In the genomic region with DNA sequence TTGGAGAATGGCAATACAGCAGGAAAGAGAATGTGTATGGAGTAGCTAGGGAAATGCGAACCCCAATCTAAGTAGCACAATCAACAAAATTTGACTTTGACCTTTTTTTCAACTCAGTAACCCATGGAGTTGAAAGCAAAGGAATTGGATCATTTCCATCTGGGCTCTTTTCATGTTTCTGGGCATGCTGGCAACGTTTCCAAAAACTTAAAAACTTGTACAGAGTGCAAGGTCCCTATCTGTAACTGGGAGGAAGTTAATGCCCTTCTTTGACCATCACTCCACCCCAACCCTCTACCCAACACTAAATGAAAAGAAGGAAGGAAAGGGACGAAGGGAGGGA, we compare ENCODE assay signal across 9 cellular contexts. TPM values are rescaled to one million over a fixed set of nuclear protein-coding genes. Genes with fewer than 3 reads are reported as not detected.
A peak's percentile ranks its signal among the peaks of the same experiment; 100 is the strongest.
DNase-seq lines count a peak whose midpoint lies in the region; ATAC-seq and TF ChIP-seq lines count a peak whose summit lies in the region.
"Had no signal": no experiment of that assay in that cellular context is flagged by ENCODE, and none has a peak within 500 bp of the region (broad histone marks: within the 10 kb centered on the region; RNA-seq: fewer than 3 reads in every experiment).

No MANE protein-coding gene starts in this region.

- ATAC-seq in sciatic nerve = no peak
- ATAC-seq in activated T-cell treated with anti-CD3 and anti-CD28 coated beads, Interleukin-2, amount 50 U/mL, for 72 hours (replicated peaks in 1 of 2) = no peak

- H3F3A ChIP-seq in MM.1S (ENCODE audit: insufficient read depth, low read length) = peaks cover 8% of the 10 kb centered on the region; the same call in 1 of the 2 replicates

- POLR2A ChIA-PET in CD4-positive, alpha-beta memory T cell (lab: Charles Lee; ENCODE audit: partially characterized antibody) = interaction anchor here (0.6 to 1.0 kb wide), 2 partner anchors 77 to 341 kb away, joined by 4 read pairs; partner anchors contain the start of gene TAX1BP1

- H3K27me3 Mint-ChIP-seq in CD4-positive, alpha-beta memory T cell = peaks cover 0 to 2% of the 10 kb centered on the region in 2 donors
- no peaks in the 10 kb centered on the region for H3K27me3 Mint-ChIP-seq in progenitor cell of endocrine pancreas
- H3K27me3 Mint-ChIP-seq in activated T-cell treated with anti-CD3 and anti-CD28 coated beads, Interleukin-2, amount 50 U/mL, for 72 hours (ENCODE audit: low read depth) = no peaks in the 10 kb centered on the region

- intact Hi-C loops in CD4-positive, alpha-beta memory T cell (cut with micrococcal nuclease) = loop anchor here (1.0 to 5.0 kb wide), 4 partner anchors 76 to 1369 kb away; partner anchors contain the start of gene TAX1BP1
- intact Hi-C loops in mammary epithelial cell (cut with micrococcal nuclease) (loop anchor here (1.0 to 5.0 kb wide), 2 partner anchors 14 to 52 kb away; no protein-coding TSS in a partner anchor), sciatic nerve (cut with DNase I) (no loop called here)

- peak overlapping the region; percentile 78; the same call in 1 of the 2 replicates for H3K4me2 ChIP-seq in MM.1S (ENCODE audit: low read depth, low read length)
- H3K4me2 ChIP-seq in mammary epithelial cell (ENCODE audit: insufficient read depth, low read depth, low read length) = no peak overlapping the region

- H3K9ac ChIP-seq in MM.1S (ENCODE audit: low read length) (peak overlapping the region; percentile 85; the same call in 1 of the 2 replicates), mammary epithelial cell (ENCODE audit: insufficient read depth, low read length) (no peak overlapping the region)

- H3K4me1 Mint-ChIP-seq in CD4-positive, alpha-beta memory T cell = peaks cover 9 to 23% (median 15%) of the 10 kb centered on the region in 4 donors
- H3K4me1 Mint-ChIP-seq in progenitor cell of endocrine pancreas (ENCODE audit: low read depth) = peaks cover 7% of the 10 kb centered on the region
- H3K4me1 Mint-ChIP-seq in activated T-cell treated with anti-CD3 and anti-CD28 coated beads, Interleukin-2, amount 50 U/mL, for 72 hours (ENCODE audit: low read depth) = peaks cover 16% of the 10 kb centered on the region

- H3K36me3 Mint-ChIP-seq in CD4-positive, alpha-beta memory T cell = no peaks in the 10 kb centered on the region
- H3K36me3 Mint-ChIP-seq in progenitor cell of endocrine pancreas (ENCODE audit: insufficient read depth) = no peaks in the 10 kb centered on the region
- H3K36me3 Mint-ChIP-seq in activated T-cell treated with anti-CD3 and anti-CD28 coated beads, Interleukin-2, amount 50 U/mL, for 72 hours (ENCODE audit: insufficient read depth in 2 of 2) = no peaks in the 10 kb centered on the region

- H3K4me3 ChIP-seq in CD4-positive, alpha-beta memory T cell (ENCODE audit: low read length in 2 of 2) = no peak overlapping the region
- H3K4me3 ChIP-seq in MM.1S (ENCODE audit: low read length) = peak overlapping the region; percentile 92
- no peak overlapping the region for H3K4me3 ChIP-seq in mammary epithelial cell (replicated peaks in 1 of 3; ENCODE audit: insufficient read depth in 1 of 3, low read depth in 2 of 3, low read length in 3 of 3)

- peak overlapping the region; percentile 57 to 89 (median 87) for H3K4me3 Mint-ChIP-seq in CD4-positive, alpha-beta memory T cell
- peak overlapping the region; percentile 89 for H3K4me3 Mint-ChIP-seq in progenitor cell of endocrine pancreas (ENCODE audit: low read depth)
- peak overlapping the region in 1 of 2 donors; percentile 15 for H3K4me3 Mint-ChIP-seq in activated T-cell treated with anti-CD3 and anti-CD28 coated beads, Interleukin-2, amount 50 U/mL, for 72 hours

- H3K27ac ChIP-seq in CD4-positive, alpha-beta memory T cell (ENCODE audit: low read depth, low read length) = peak overlapping the region; percentile 39
- peak overlapping the region; percentile 78; the same call in 1 of the 2 replicates for H3K27ac ChIP-seq in MM.1S (ENCODE audit: low read length)
- H3K27ac ChIP-seq in mammary epithelial cell (ENCODE audit: insufficient read depth, low read depth, low read length) = no peak overlapping the region
- H3K27ac ChIP-seq in caudate nucleus (ENCODE audit: low read depth, low read length) = no peak overlapping the region

- H3K27ac Mint-ChIP-seq in CD4-positive, alpha-beta memory T cell = peak overlapping the region; percentile 89 to 95 (median 93)
- no peak overlapping the region for H3K27ac Mint-ChIP-seq in progenitor cell of endocrine pancreas
- no peak overlapping the region for H3K27ac Mint-ChIP-seq in activated T-cell treated with anti-CD3 and anti-CD28 coated beads, Interleukin-2, amount 50 U/mL, for 72 hours

- no TSS peak for BruUV-seq in mammary epithelial cell (replicated peaks; lab: Mats Ljungman, UMichigan)

- peaks cover 16% of the 10 kb centered on the region for H3K4me1 ChIP-seq in CD4-positive, alpha-beta memory T cell (ENCODE audit: insufficient read depth, low read length)
- H3K4me1 ChIP-seq in MM.1S (ENCODE audit: low read length) (no peaks in the 10 kb centered on the region), mammary epithelial cell (ENCODE audit: insufficient read depth, low read length) (peaks cover 6% of the 10 kb centered on the region)

- H2AFZ ChIP-seq in MM.1S (ENCODE audit: low read length) (peak overlapping the region; percentile 96), mammary epithelial cell (ENCODE audit: low read depth, low read length) (peak overlapping the region; percentile 93)

- in situ Hi-C loops in mammary epithelial cell (cut with MboI; ENCODE audit: low sequenced_read_pairs in 2 of 2) = no loop called here

- no peaks in the 10 kb centered on the region for H3K9me3 ChIP-seq in CD4-positive, alpha-beta memory T cell (ENCODE audit: control insufficient read depth in 1 of 2, low read length in 2 of 2)
- H3K9me3 ChIP-seq in MM.1S (replicated peaks; ENCODE audit: insufficient read depth, low read length) (no peaks in the 10 kb centered on the region), mammary epithelial cell (replicated peaks; ENCODE audit: insufficient read depth, low read length) (no peaks in the 10 kb centered on the region)

- peaks cover 10% of the 10 kb centered on the region; the same call in 1 of the 2 replicates for H3K79me2 ChIP-seq in MM.1S (ENCODE audit: low read length)
- H3K79me2 ChIP-seq in mammary epithelial cell (ENCODE audit: insufficient read depth, low read length) = peaks cover 20% of the 10 kb centered on the region

- peaks cover 0 to 2% (median 0%) of the 10 kb centered on the region in 8 donors for H3K9me3 Mint-ChIP-seq in CD4-positive, alpha-beta memory T cell
- H3K9me3 Mint-ChIP-seq in progenitor cell of endocrine pancreas (ENCODE audit: low read depth) = no peaks in the 10 kb centered on the region
- no peaks in the 10 kb centered on the region for H3K9me3 Mint-ChIP-seq in activated T-cell treated with anti-CD3 and anti-CD28 coated beads, Interleukin-2, amount 50 U/mL, for 72 hours

- 79% methylated on average over 3 of the region's 3 CpGs for WGBS in mammary epithelial cell (ENCODE audit: low coverage, missing lambda C conversion rate)

- CTCF ChIA-PET in CD4-positive, alpha-beta memory T cell (lab: Charles Lee; ENCODE audit: partially characterized antibody) = no interaction called here
- CTCF ChIA-PET in mammary epithelial cell (lab: Charles Lee; ENCODE audit: low non-redundant PET) = no interaction called here

- TF ChIP-seq CTCF in MM.1S (IDR thresholded peaks at IDR 0.05; ENCODE audit: low read length) (no peak), mammary epithelial cell (conservative IDR thresholded peaks at IDR 0.05 in 1 of 2, IDR thresholded peaks at IDR 0.05 in 1 of 2; ENCODE audit: extremely low read depth in 1 of 2, insufficient read depth in 1 of 2, low read depth in 1 of 2, low read length in 2 of 2) (no peak), progenitor cell of endocrine pancreas (IDR thresholded peaks at IDR 0.05; ENCODE audit: unreplicated experiment) (no peak)

- no peaks in the 10 kb centered on the region for H3K9me2 ChIP-seq in MM.1S (replicated peaks; ENCODE audit: insufficient read depth, low read length)

- H4K20me1 ChIP-seq in MM.1S (ENCODE audit: insufficient read depth, low read length) (no peaks in the 10 kb centered on the region), mammary epithelial cell (ENCODE audit: insufficient read depth, low read length) (no peaks in the 10 kb centered on the region)

- H3K36me3 ChIP-seq in CD4-positive, alpha-beta memory T cell (ENCODE audit: insufficient read depth, low read length) = no peaks in the 10 kb centered on the region
- no peaks in the 10 kb centered on the region for H3K36me3 ChIP-seq in MM.1S (replicated peaks; ENCODE audit: insufficient read depth, low read length)
- no peaks in the 10 kb centered on the region for H3K36me3 ChIP-seq in mammary epithelial cell (ENCODE audit: insufficient read depth, low read length)

- dilution Hi-C loops in mammary epithelial cell (cut with HindIII; ENCODE audit: low sequenced_read_pairs) = no loop called here

- no peak for DNase-seq in CD4-positive, alpha-beta memory T cell
- no peak for DNase-seq in MM.1S
- no peak for DNase-seq in mammary epithelial cell
- DNase-seq in progenitor cell of endocrine pancreas (ENCODE audit: low spot score, unreplicated experiment) = no peak
- no peak for DNase-seq in sciatic nerve (ENCODE audit: low spot score)
- DNase-seq in caudate nucleus (lab: John Stamatoyannopoulos, UW) = no peak
- no peak for DNase-seq in activated T-cell treated with anti-CD3 and anti-CD28 coated beads, Interleukin-2, amount 50 U/mL, for 72 hours
- DNase-seq in retina = no peak
- DNase-seq: kidney glomerular epithelial cell had no signal

- H3K27me3 ChIP-seq in CD4-positive, alpha-beta memory T cell (ENCODE audit: insufficient read depth, low read length) = no peaks in the 10 kb centered on the region
- H3K27me3 ChIP-seq in MM.1S (replicated peaks; ENCODE audit: insufficient read depth, low read length) (no peaks in the 10 kb centered on the region), mammary epithelial cell (ENCODE audit: insufficient read depth, low read length) (no peaks in the 10 kb centered on the region)

RNA-seq across cellular contexts. Expression of gene HIBADH, which starts 1.3 kb away (rescaled TPM):
- 10 to 100 TPM; 13.6 to 13.7 TPM for total RNA-seq in CD4-positive, alpha-beta memory T cell
- 10 to 100 TPM; 28.8 to 51.3 TPM for polyA plus RNA-seq in CD4-positive, alpha-beta memory T cell
- total RNA-seq in mammary epithelial cell (10 to 100 TPM; 26.0 to 42.3 TPM), progenitor cell of endocrine pancreas (23.2 and 25.3 TPM in 2 replicates), sciatic nerve (33.7 TPM)
- 37.6 TPM for polyA plus RNA-seq in mammary epithelial cell
- polyA minus RNA-seq in mammary epithelial cell = 30.9 TPM
- 10 to 100 TPM; 18.2 to 20.0 TPM for total RNA-seq in activated T-cell treated with anti-CD3 and anti-CD28 coated beads, Interleukin-2, amount 50 U/mL, for 72 hours

Comparison
In these comparisons a context has a peak if more than half of its experiments do, and no peak if none do; other contexts are left out.
1. H3K27ac ChIP-seq: peak in CD4-positive, alpha-beta memory T cell (single experiment) and MM.1S (single experiment); none in mammary epithelial cell (single experiment) and caudate nucleus (single experiment).
2. H3K27ac Mint-ChIP-seq: peak in CD4-positive, alpha-beta memory T cell (7 of 7); none in progenitor cell of endocrine pancreas (single experiment) and activated T-cell treated with anti-CD3 and anti-CD28 coated beads, Interleukin-2, amount 50 U/mL, for 72 hours (single experiment).